ENCODE assay signal across 18 cellular contexts in genomic region chr11:69950621-69951020, GRCh38.
"Had no signal": no experiment of that assay in that cellular context is flagged by ENCODE, and none has a peak within 500 bp of the region (broad histone marks: within the 10 kb centered on the region; RNA-seq: fewer than 3 reads in every experiment).

No MANE protein-coding gene starts in this region.

- H3K4me1 ChIP-seq: uterus had no signal

- H3K4me3 ChIP-seq: transverse colon, uterus had no signal

- H3K9me3 ChIP-seq: transverse colon, uterus had no signal

- H3K27ac ChIP-seq: foreskin keratinocyte, transverse colon, uterus had no signal

- H3K36me3 Mint-ChIP-seq: activated naive CD8-positive, alpha-beta T cell treated with anti-CD3 and anti-CD28 coated beads, Interleukin-2, amount 10 ng/mL, durations not matched to agents 7 days and 5 days; immature natural killer cell; mesothelial cell of epicardium; naive thymus-derived CD8-positive, alpha-beta T cell had no signal

- DNase-seq: activated effector memory CD4-positive, alpha-beta T cell treated with Interleukin-2 at 50 U/mL for 16 hours; activated naive CD8-positive, alpha-beta T cell treated with anti-CD3 and anti-CD28 coated beads, Interleukin-2, amount 10 ng/mL, durations not matched to agents 7 days and 5 days; amniotic stem cell; effector CD4-positive, alpha-beta T cell; immature natural killer cell; retina; uterus had no signal

- H3K9me3 Mint-ChIP-seq: activated naive CD4-positive, alpha-beta T cell treated with anti-CD3 and anti-CD28 coated beads for 36 hours; activated naive CD8-positive, alpha-beta T cell treated with anti-CD3 and anti-CD28 coated beads, Interleukin-2, amount 10 ng/mL, durations not matched to agents 7 days and 5 days; activated T-cell treated with anti-CD3 and anti-CD28 coated beads, Interleukin-2, amount 50 U/mL, for 72 hours; dendritic cell treated with granulocyte-macrophage colony-stimulating factor and Interleukin-4, amounts not matched to agents 40 ng/mL and 50 ng/mL, for 4 days; immature natural killer cell; mesothelial cell of epicardium had no signal

- H3K27me3 Mint-ChIP-seq: activated CD4-positive, alpha-beta memory T cell treated with anti-CD3 and anti-CD28 coated beads, Interleukin-2, amount 10 ng/mL, durations not matched to agents 7 days and 5 days; activated naive CD8-positive, alpha-beta T cell treated with anti-CD3 and anti-CD28 coated beads, Interleukin-2, amount 10 ng/mL, durations not matched to agents 7 days and 5 days had no signal

- ATAC-seq: foreskin keratinocyte; left ventricle myocardium superior; naive thymus-derived CD8-positive, alpha-beta T cell had no signal

- H3K4me1 Mint-ChIP-seq: activated CD4-positive, alpha-beta memory T cell treated with anti-CD3 and anti-CD28 coated beads, Interleukin-2, amount 10 ng/mL, durations not matched to agents 7 days and 5 days; activated naive CD8-positive, alpha-beta T cell treated with anti-CD3 and anti-CD28 coated beads, Interleukin-2, amount 10 ng/mL, durations not matched to agents 7 days and 5 days; immature natural killer cell; stimulated activated naive B cell treated with anti-CD40 and anti-IgM and Interleukin-4, amounts not matched to agents 10 μg/mL and 1 μg/mL and 100 μg/mL, for 72 hours had no signal

- H3K4me3 Mint-ChIP-seq: activated CD4-positive, alpha-beta memory T cell treated with anti-CD3 and anti-CD28 coated beads, Interleukin-2, amount 10 ng/mL, durations not matched to agents 7 days and 5 days; activated naive CD4-positive, alpha-beta T cell treated with anti-CD3 and anti-CD28 coated beads for 36 hours; activated naive CD8-positive, alpha-beta T cell treated with anti-CD3 and anti-CD28 coated beads, Interleukin-2, amount 10 ng/mL, durations not matched to agents 7 days and 5 days; activated T-cell treated with anti-CD3 and anti-CD28 coated beads, Interleukin-2, amount 50 U/mL, for 72 hours; dendritic cell treated with granulocyte-macrophage colony-stimulating factor and Interleukin-4, amounts not matched to agents 40 ng/mL and 50 ng/mL, for 4 days; immature natural killer cell; mesothelial cell of epicardium; naive thymus-derived CD8-positive, alpha-beta T cell; stimulated activated naive B cell treated with anti-CD40 and anti-IgM and Interleukin-4, amounts not matched to agents 10 μg/mL and 1 μg/mL and 100 μg/mL, for 72 hours had no signal

- H3K27ac Mint-ChIP-seq: activated CD4-positive, alpha-beta memory T cell treated with anti-CD3 and anti-CD28 coated beads, Interleukin-2, amount 10 ng/mL, durations not matched to agents 7 days and 5 days; activated naive CD4-positive, alpha-beta T cell treated with anti-CD3 and anti-CD28 coated beads for 36 hours; activated naive CD8-positive, alpha-beta T cell treated with anti-CD3 and anti-CD28 coated beads, Interleukin-2, amount 10 ng/mL, durations not matched to agents 7 days and 5 days; activated T-cell treated with anti-CD3 and anti-CD28 coated beads, Interleukin-2, amount 50 U/mL, for 72 hours; dendritic cell treated with granulocyte-macrophage colony-stimulating factor and Interleukin-4, amounts not matched to agents 40 ng/mL and 50 ng/mL, for 4 days; immature natural killer cell; mesothelial cell of epicardium; naive thymus-derived CD8-positive, alpha-beta T cell; progenitor cell of endocrine pancreas; stimulated activated naive B cell treated with anti-CD40 and anti-IgM and Interleukin-4, amounts not matched to agents 10 μg/mL and 1 μg/mL and 100 μg/mL, for 72 hours had no signal
